ENCODE assay signal across 8 cellular contexts in genomic region chr2:54570321-54570881, GRCh38.
A peak's percentile ranks its signal among the peaks of the same experiment; 100 is the strongest.
DNase-seq lines count a peak whose midpoint lies in the region; ATAC-seq and TF ChIP-seq lines count a peak whose summit lies in the region.

No MANE protein-coding gene starts in this region.

- TF ChIP-seq CTCF in RWPE1 (conservative IDR thresholded peaks at IDR 0.05; ENCODE audit: low read depth) (no peak), esophagus muscularis mucosa (IDR thresholded peaks at IDR 0.05) (no peak), psoas muscle (IDR thresholded peaks at IDR 0.05) (no peak)

- TF ChIP-seq POLR2A in esophagus muscularis mucosa (IDR thresholded peaks at IDR 0.05; ENCODE audit: low read depth): no peak

- H3K27me3 ChIP-seq in esophagus muscularis mucosa: no peaks in the 10 kb centered on the region
- H3K27me3 ChIP-seq in psoas muscle (ENCODE audit: insufficient read depth in 3 of 3, low read length in 2 of 3): no peaks in the 10 kb centered on the region

- no peak for ATAC-seq in psoas muscle
- ATAC-seq in GM19397 (IDR thresholded peaks at IDR 0.05; ENCODE audit: unreplicated experiment): no peak

- H3K9me3 ChIP-seq in esophagus muscularis mucosa: no peaks in the 10 kb centered on the region
- H3K9me3 ChIP-seq in psoas muscle: no peaks in the 10 kb centered on the region

- intact Hi-C loops in esophagus muscularis mucosa (cut with DNase I) (no loop called here), psoas muscle (cut with DNase I) (no loop called here)

- H3K27ac ChIP-seq in RWPE1: peak overlapping the region; percentile 88
- H3K27ac ChIP-seq in esophagus muscularis mucosa (replicated peaks in 1 of 4): peak overlapping the region; percentile 19 to 61 (median 54)
- H3K27ac ChIP-seq in psoas muscle: peak overlapping the region; percentile 26

- WGBS in esophagus muscularis mucosa: 57% methylated on average over 5 of the region's 5 CpGs
- WGBS in psoas muscle, 3 donors: 73 to 82% (median 75%) methylated on average over 5 of the region's 5 CpGs

- POLR2A ChIA-PET in RWPE1 (lab: Yijun Ruan, JAX; ENCODE audit: low non-redundant PET): no interaction called here

- no peak for TF ChIP-seq EP300 in esophagus muscularis mucosa (IDR thresholded peaks at IDR 0.05)

- H3K36me3 ChIP-seq in esophagus muscularis mucosa (no peaks in the 10 kb centered on the region), psoas muscle (ENCODE audit: insufficient read depth in 1 of 2, low read depth in 1 of 2) (no peaks in the 10 kb centered on the region)

- CTCF ChIA-PET in RWPE1 (lab: Yijun Ruan, JAX): no interaction called here

- DNase-seq in RWPE1 (ENCODE audit: low spot score) (no peak), esophagus muscularis mucosa (ENCODE audit: extremely low spot score) (no peak), psoas muscle (no peak), D341Med (ENCODE audit: low spot score) (no peak), NCI-H1417 treated with DMSO at 0.1 percent for 48 hours (lab: John Stamatoyannopoulos, UW) (no peak), NCI-H226 (no peak)

- H3K4me3 ChIP-seq in GM08714 (ENCODE audit: low read length) (peak overlapping the region; percentile 12; the same call in 1 of the 2 replicates), esophagus muscularis mucosa (no peak overlapping the region), psoas muscle (no peak overlapping the region)

- H3K4me1 ChIP-seq in esophagus muscularis mucosa (peaks cover 84 to 92% (median 86%) of the 10 kb centered on the region in 4 donors), psoas muscle (peaks cover 51% of the 10 kb centered on the region)

Comparison
In these comparisons a context has a peak if more than half of its experiments do, and no peak if none do; other contexts are left out.
1. H3K27ac ChIP-seq: peak in every context shown above with its lines; median percentile 88 in RWPE1; 54 in esophagus muscularis mucosa; 26 in psoas muscle.